Comparison of ENCODE assay signal across 20 cellular contexts in the genomic region with DNA sequence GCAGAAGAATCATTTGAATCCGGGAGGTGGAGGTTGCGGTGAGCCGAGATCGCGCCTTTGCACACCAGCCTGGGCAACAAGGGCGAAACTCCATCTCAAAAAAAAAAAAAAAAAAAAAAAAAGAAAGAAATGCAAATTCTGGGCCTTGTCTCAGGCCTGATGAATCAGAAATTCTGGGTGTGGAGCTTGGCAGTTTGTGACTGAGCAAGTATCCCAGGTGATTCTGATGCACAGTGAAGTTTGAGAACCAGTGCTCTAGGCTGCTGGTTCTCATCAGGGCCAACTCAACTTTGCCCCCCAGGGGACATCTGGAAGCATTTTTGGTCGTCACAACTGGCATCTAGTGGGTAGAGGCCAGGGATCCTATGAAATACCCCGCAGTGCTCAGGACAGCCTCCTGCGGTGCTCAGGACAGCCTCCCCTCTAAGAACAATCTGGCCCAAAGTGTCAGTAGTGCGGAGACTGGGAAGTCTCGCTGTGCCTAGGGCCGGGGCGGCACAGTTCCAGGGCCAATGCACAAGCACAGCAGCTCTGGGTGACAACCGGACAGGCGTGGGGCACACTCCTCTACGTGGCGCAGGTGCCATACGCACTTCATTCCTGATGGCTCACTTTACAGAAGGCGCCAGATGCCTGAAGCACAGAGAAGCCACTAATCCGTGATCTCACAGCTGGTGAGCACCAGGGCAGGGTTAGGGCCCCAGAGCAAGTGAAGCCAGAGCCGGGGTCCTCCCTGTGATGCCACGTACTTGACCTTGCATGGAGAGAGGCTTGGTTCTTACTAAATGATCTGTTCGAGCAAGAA. TPM values are rescaled to one million over a fixed set of nuclear protein-coding genes. Genes with fewer than 3 reads are reported as not detected.
DNase-seq lines count a peak whose midpoint lies in the region; ATAC-seq, FAIRE-seq and TF ChIP-seq lines count a peak whose summit lies in the region.
"Had no signal": no experiment of that assay in that cellular context is flagged by ENCODE, and none has a peak within 500 bp of the region (broad histone marks: within the 10 kb centered on the region; RNA-seq: fewer than 3 reads in every experiment).

No MANE protein-coding gene starts in this region.

- H3K27ac ChIP-seq in BLaER1 (peak overlapping the region; percentile 90), endodermal cell (ENCODE audit: low read depth, low read length) (no peak overlapping the region), aorta (ENCODE audit: low read depth in 1 of 2, low read length in 2 of 2) (no peak overlapping the region)

- H3K4me1 Mint-ChIP-seq in endodermal cell: peaks cover 33% of the 10 kb centered on the region
- peaks cover 44% of the 10 kb centered on the region for H3K4me1 Mint-ChIP-seq in activated CD8-positive, alpha-beta memory T cell treated with anti-CD3 and anti-CD28 coated beads, Interleukin-2, amount 10 ng/mL, durations not matched to agents 7 days and 5 days

- H3K4me2 ChIP-seq in BLaER1: peak overlapping the region; percentile 87

- peaks cover 100% of the 10 kb centered on the region for H3K27me3 Mint-ChIP-seq in endodermal cell (ENCODE audit: insufficient read depth)
- no peaks in the 10 kb centered on the region for H3K27me3 Mint-ChIP-seq in activated CD8-positive, alpha-beta memory T cell treated with anti-CD3 and anti-CD28 coated beads, Interleukin-2, amount 10 ng/mL, durations not matched to agents 7 days and 5 days
- H3K27me3 Mint-ChIP-seq: activated T-helper 17 cell treated with anti-CD3 and anti-CD28 coated beads, Interleukin-2, amount 50 U/mL, for 72 hours had no signal

- H3K4me3 ChIP-seq in BLaER1 (no peak overlapping the region), endodermal cell (ENCODE audit: low read length) (no peak overlapping the region), aorta (ENCODE audit: low read length in 2 of 2) (no peak overlapping the region)

- no peak overlapping the region for H3K27ac Mint-ChIP-seq in endodermal cell
- H3K27ac Mint-ChIP-seq in activated CD8-positive, alpha-beta memory T cell treated with anti-CD3 and anti-CD28 coated beads, Interleukin-2, amount 10 ng/mL, durations not matched to agents 7 days and 5 days: no peak overlapping the region

- no peak for DNase-seq in D721Med (ENCODE audit: insufficient read length, low spot score)
- DNase-seq in NCI-H69 (lab: John Stamatoyannopoulos, UW): peak; percentile 78
- peak; percentile 82 for DNase-seq in endodermal cell
- DNase-seq in left colon: no peak
- DNase-seq in aorta: no peak
- DNase-seq in activated CD8-positive, alpha-beta memory T cell treated with anti-CD3 and anti-CD28 coated beads, Interleukin-2, amount 10 ng/mL, durations not matched to agents 7 days and 5 days: no peak
- DNase-seq: amniotic stem cell; cerebellar nuclear complex; DMS153; effector memory CD4-positive, alpha-beta T cell; hypothalamus; IMR-90; kidney glomerular epithelial cell; MV-4-11; NCI-H446; PC-3; stimulated activated CD4-positive, alpha-beta T cell treated with anti-CD3 and anti-CD28 coated beads, Interleukin-4, amount 100 ng/mL, for 24 hours had no signal

- H3K9ac ChIP-seq in BLaER1: peak overlapping the region; percentile 59
- H3K9ac ChIP-seq in endodermal cell (ENCODE audit: extremely low read depth, low read length, poor library complexity, severe bottlenecking): no peak overlapping the region

- no peaks in the 10 kb centered on the region for H4K20me1 ChIP-seq in BLaER1

- H3K36me3 Mint-ChIP-seq in endodermal cell (ENCODE audit: low read depth): no peaks in the 10 kb centered on the region
- H3K36me3 Mint-ChIP-seq in activated CD8-positive, alpha-beta memory T cell treated with anti-CD3 and anti-CD28 coated beads, Interleukin-2, amount 10 ng/mL, durations not matched to agents 7 days and 5 days: no peaks in the 10 kb centered on the region

- H3K9me3 Mint-ChIP-seq in endodermal cell: no peaks in the 10 kb centered on the region
- no peaks in the 10 kb centered on the region for H3K9me3 Mint-ChIP-seq in activated CD8-positive, alpha-beta memory T cell treated with anti-CD3 and anti-CD28 coated beads, Interleukin-2, amount 10 ng/mL, durations not matched to agents 7 days and 5 days (ENCODE audit: low read depth)
- H3K9me3 Mint-ChIP-seq: activated T-helper 17 cell treated with anti-CD3 and anti-CD28 coated beads, Interleukin-2, amount 50 U/mL, for 72 hours had no signal

- CTCF ChIA-PET in activated CD8-positive, alpha-beta memory T cell treated with anti-CD3 and anti-CD28 coated beads, Interleukin-2, amount 10 ng/mL, durations not matched to agents 7 days and 5 days (lab: Charles Lee): interaction anchor here (1.4 to 3.9 kb wide), 3 partner anchors 7 to 160 kb away, joined by 3 to 17 read pairs (median 5); no protein-coding TSS in a partner anchor

- intact Hi-C loops in left colon (cut with DNase I, micrococcal nuclease) (no loop called here), aorta (cut with DNase I) (no loop called here)

- H3K9me3 ChIP-seq in BLaER1 (no peaks in the 10 kb centered on the region), endodermal cell (ENCODE audit: control insufficient read depth, low read length) (no peaks in the 10 kb centered on the region), aorta (ENCODE audit: control insufficient read depth, low read length) (no peaks in the 10 kb centered on the region)

- no peaks in the 10 kb centered on the region for H3K36me3 ChIP-seq in BLaER1
- H3K36me3 ChIP-seq in endodermal cell (ENCODE audit: control insufficient read depth, insufficient read depth, low read length): no peaks in the 10 kb centered on the region
- H3K36me3 ChIP-seq in aorta (ENCODE audit: control insufficient read depth in 1 of 2, insufficient read depth in 2 of 2, low read length in 1 of 2): no peaks in the 10 kb centered on the region

- WGBS in endodermal cell (ENCODE audit: insufficient coverage in 1 of 2, insufficient read length in 1 of 2), 2 experiments: 85 to 87% methylated on average over 13 to 23 of the region's 23 CpGs
- 91 to 92% methylated on average over 23 of the region's 23 CpGs for WGBS in aorta, 2 donors

- H3K4me3 Mint-ChIP-seq in endodermal cell: no peak overlapping the region
- no peak overlapping the region for H3K4me3 Mint-ChIP-seq in activated CD8-positive, alpha-beta memory T cell treated with anti-CD3 and anti-CD28 coated beads, Interleukin-2, amount 10 ng/mL, durations not matched to agents 7 days and 5 days
- H3K4me3 Mint-ChIP-seq: activated T-helper 17 cell treated with anti-CD3 and anti-CD28 coated beads, Interleukin-2, amount 50 U/mL, for 72 hours had no signal

- H3K27me3 ChIP-seq in BLaER1 (no peaks in the 10 kb centered on the region), endodermal cell (ENCODE audit: control insufficient read depth, insufficient read depth, low read length, poor library complexity, severe bottlenecking) (peaks cover 94% of the 10 kb centered on the region), aorta (ENCODE audit: control insufficient read depth in 1 of 2, insufficient read depth in 2 of 2, low read length in 1 of 2) (no peaks in the 10 kb centered on the region)

- H3K4me1 ChIP-seq in BLaER1: peaks cover 100% of the 10 kb centered on the region
- H3K4me1 ChIP-seq in endodermal cell (ENCODE audit: control insufficient read depth, insufficient read depth, low read length): peaks cover 14% of the 10 kb centered on the region
- H3K4me1 ChIP-seq in aorta (ENCODE audit: control insufficient read depth in 1 of 2, insufficient read depth in 2 of 2, low read length in 2 of 2): no peaks in the 10 kb centered on the region

- ATAC-seq in HG02571 (IDR thresholded peaks at IDR 0.05; ENCODE audit: unreplicated experiment) (no peak), left colon (no peak), aorta (ENCODE audit: low FRiP score) (no peak)
- ATAC-seq in activated CD8-positive, alpha-beta memory T cell treated with anti-CD3 and anti-CD28 coated beads, Interleukin-2, amount 10 ng/mL, durations not matched to agents 7 days and 5 days: no peak
- ATAC-seq: activated T-helper 17 cell treated with anti-CD3 and anti-CD28 coated beads, Interleukin-2, amount 50 U/mL, for 72 hours; PC-3 had no signal

- peak; percentile 66 for FAIRE-seq in D721Med (lab: Jason Lieb, UNC)

- TF ChIP-seq CTCF in D721Med (IDR thresholded peaks at IDR 0.05; ENCODE audit: insufficient read depth, missing control alignments): no peak
- no peak for TF ChIP-seq CTCF in endodermal cell (conservative IDR thresholded peaks at IDR 0.05)

RNA-seq across cellular contexts. Expression of a gene that starts 55.8 kb away (rescaled TPM):
- total RNA-seq in endodermal cell: 1 to 10 TPM; 5.9 to 7.0 TPM
- 44.6 TPM for polyA plus RNA-seq in endodermal cell (2013, experiment 1 of 2)
- polyA plus RNA-seq in endodermal cell (2013, experiment 2 of 2): 44.2 TPM
- total RNA-seq in left colon: 1 to 10 TPM in 1 of 2 donors, under 1 TPM in 1; 0.82 to 1.8 TPM
- 1 to 10 TPM; 4.7 to 5.3 TPM for total RNA-seq in aorta
- under 1 TPM; 0.15 to 0.38 TPM for polyA plus RNA-seq in aorta
- 1 to 10 TPM in 1 of 2 experiments, under 1 TPM in 1; 0.09 to 3.7 TPM for total RNA-seq in activated CD8-positive, alpha-beta memory T cell treated with anti-CD3 and anti-CD28 coated beads, Interleukin-2, amount 10 ng/mL, durations not matched to agents 7 days and 5 days

Comparison
In these comparisons a context has a peak if more than half of its experiments do, and no peak if none do; other contexts are left out.
1. DNase-seq: peak in NCI-H69 (single experiment) and endodermal cell (single experiment); none in D721Med (single experiment), left colon (0 of 2), aorta (0 of 2) and activated CD8-positive, alpha-beta memory T cell treated with anti-CD3 and anti-CD28 coated beads, Interleukin-2, amount 10 ng/mL, durations not matched to agents 7 days and 5 days (single experiment).